12 cellular contexts compared by ENCODE assay signal in genomic region chr2:68745006-68745405, GRCh38. TPM values are rescaled to one million over a fixed set of nuclear protein-coding genes. Genes with fewer than 3 reads are reported as not detected.
DNase-seq lines count a peak whose midpoint lies in the region; ATAC-seq and TF ChIP-seq lines count a peak whose summit lies in the region.
"Had no signal": no experiment of that assay in that cellular context is flagged by ENCODE, and none has a peak within 500 bp of the region (broad histone marks: within the 10 kb centered on the region; RNA-seq: fewer than 3 reads in every experiment).

No MANE protein-coding gene starts in this region.

- H3K4me3 ChIP-seq in CD8-positive, alpha-beta T cell (ENCODE audit: low read depth, low read length) = no peak overlapping the region
- H3K4me3 ChIP-seq in HEK293 (ENCODE audit: low read depth, low read length) = no peak overlapping the region
- H3K4me3 ChIP-seq: thoracic aorta had no signal

- H3K4me1 Mint-ChIP-seq in CD8-positive, alpha-beta T cell (ENCODE audit: low read depth) = peaks cover 88% of the 10 kb centered on the region
- H3K4me1 Mint-ChIP-seq in naive B cell = peaks cover 72 to 83% (median 80%) of the 10 kb centered on the region in 3 donors

- no peaks in the 10 kb centered on the region for H3K27me3 ChIP-seq in CD8-positive, alpha-beta T cell (ENCODE audit: insufficient read depth, low read length)
- H3K27me3 ChIP-seq: foreskin keratinocyte had no signal

- CTCF ChIA-PET in CD8-positive, alpha-beta T cell (lab: Charles Lee) = interaction anchor here (1.0 to 6.9 kb wide), 14 partner anchors 8 to 281 kb away, joined by 3 to 44 read pairs (median 5); no protein-coding TSS in a partner anchor
- CTCF ChIA-PET in HEK293 (lab: Yijun Ruan, JAX) = interaction anchor here (1.1 to 6.1 kb wide), 3 partner anchors 7 to 93 kb away, joined by 4 to 41 read pairs (median 5); no protein-coding TSS in a partner anchor

- ATAC-seq in CD8-positive, alpha-beta T cell = peak; percentile 39
- no peak for ATAC-seq in naive B cell (ENCODE audit: low read depth in 2 of 2)
- no peak for ATAC-seq in GM19455 (IDR thresholded peaks at IDR 0.05; ENCODE audit: unreplicated experiment)
- ATAC-seq: foreskin keratinocyte had no signal

- H3K4me3 Mint-ChIP-seq in CD8-positive, alpha-beta T cell = peak overlapping the region; percentile 23
- H3K4me3 Mint-ChIP-seq in naive B cell = no peak overlapping the region

- no peaks in the 10 kb centered on the region for H3K9me3 Mint-ChIP-seq in CD8-positive, alpha-beta T cell
- no peaks in the 10 kb centered on the region for H3K9me3 Mint-ChIP-seq in naive B cell

- H3K27me3 Mint-ChIP-seq in CD8-positive, alpha-beta T cell (ENCODE audit: low read depth) = no peaks in the 10 kb centered on the region
- no peaks in the 10 kb centered on the region for H3K27me3 Mint-ChIP-seq in naive B cell

- peaks cover 75% of the 10 kb centered on the region for H3K4me1 ChIP-seq in CD8-positive, alpha-beta T cell (ENCODE audit: insufficient read depth, low read length)
- no peaks in the 10 kb centered on the region for H3K4me1 ChIP-seq in HEK293 (ENCODE audit: control insufficient read depth, insufficient read depth, low read length)

- H3K27ac Mint-ChIP-seq in CD8-positive, alpha-beta T cell = peak overlapping the region; percentile 89
- H3K27ac Mint-ChIP-seq in naive B cell = peak overlapping the region in 4 of 6 donors; percentile 3 to 94 (median 65)

- no peak overlapping the region for H3K27ac ChIP-seq in CD8-positive, alpha-beta T cell (ENCODE audit: low read depth, low read length)
- no peak overlapping the region for H3K27ac ChIP-seq in HEK293 (ENCODE audit: extremely low read depth, low read depth, low read length)
- H3K27ac ChIP-seq: foreskin keratinocyte, thoracic aorta had no signal

- peak in 3 of 7 experiments; percentile 4 to 43 (median 10) for DNase-seq in CD8-positive, alpha-beta T cell
- peak; percentile 32 for DNase-seq in activated T-helper 9 cell treated with anti-CD3 and anti-CD28 coated beads, Interleukin-2, amount 50 U/mL, for 16 hours (ENCODE audit: low read depth)
- DNase-seq in naive B cell = no peak
- no peak for DNase-seq in NCI-H1092 (lab: John Stamatoyannopoulos, UW)
- DNase-seq in iPS-NIHi7 (ENCODE audit: extremely low spot score) = no peak
- DNase-seq: effector CD4-positive, alpha-beta T cell; islet precursor cell; NCI-H2029 had no signal

- intact Hi-C loops in CD8-positive, alpha-beta T cell (cut with DNase I, micrococcal nuclease) = no loop called here

- no peaks in the 10 kb centered on the region for H3K9me3 ChIP-seq in CD8-positive, alpha-beta T cell (ENCODE audit: low read length)
- H3K9me3 ChIP-seq in HEK293 (ENCODE audit: control insufficient read depth, insufficient read depth, low read depth, low read length) = no peaks in the 10 kb centered on the region
- H3K9me3 ChIP-seq: thoracic aorta had no signal

- H3K36me3 Mint-ChIP-seq in CD8-positive, alpha-beta T cell = peaks cover 73% of the 10 kb centered on the region
- H3K36me3 Mint-ChIP-seq in naive B cell = peaks cover 7 to 9% of the 10 kb centered on the region in 2 donors

- no peaks in the 10 kb centered on the region for H3K36me3 ChIP-seq in CD8-positive, alpha-beta T cell (ENCODE audit: insufficient read depth, low read length)
- no peaks in the 10 kb centered on the region for H3K36me3 ChIP-seq in HEK293 (ENCODE audit: control insufficient read depth in 2 of 2, insufficient read depth in 1 of 2, low read length in 2 of 2)
- H3K36me3 ChIP-seq: thoracic aorta had no signal

- TF ChIP-seq CTCF in CD8-positive, alpha-beta T cell (IDR thresholded peaks at IDR 0.05) = no peak
- no peak for TF ChIP-seq CTCF in HEK293 (tag by site-specific recombination; IDR thresholded peaks at IDR 0.05)

- POLR2A ChIA-PET in CD8-positive, alpha-beta T cell (lab: Charles Lee) = interaction anchor here (0.7 to 3.4 kb wide), 4 partner anchors 11 to 23 kb away, joined by 3 to 14 read pairs (median 4); partner anchors contain the start of gene ARHGAP25
- POLR2A ChIA-PET in HEK293 (lab: Yijun Ruan, JAX) = no interaction called here

TF ChIP-seq in HEK293, 187 proteins besides CTCF, POLR2A, EP300 and RAD21:
- TF ChIP-seq MEIS1 (CRISPR knock-in tag; IDR thresholded peaks at IDR 0.05; ENCODE audit: borderline replicate concordance) (no peak), ZNF48 (tag by site-specific recombination; IDR thresholded peaks at IDR 0.05) (no peak), ZFHX2 (tag by site-specific recombination; conservative IDR thresholded peaks at IDR 0.05) (0 out of 2 replicates have a peak, but pooled peaks have one; percentile 43), ZNF621 (tag by site-specific recombination; IDR thresholded peaks at IDR 0.05) (no peak), EGR2 (tag by site-specific recombination; IDR thresholded peaks at IDR 0.05; ENCODE audit: low read depth) (peak; percentile 32; the same call in 1 of the 2 replicates)

RNA-seq across cellular contexts. Expression of gene ARHGAP25, which starts 10.4 kb away (rescaled TPM):
- total RNA-seq in CD8-positive, alpha-beta T cell = 10 to 100 TPM; 35.8 to 36.7 TPM
- polyA plus RNA-seq in naive B cell (ENCODE audit: low read depth in 6 of 6) = 100 to 1,000 TPM in 4 of 6 donors, 10 to 100 TPM in 2; 45.1 to 164 (median 107) TPM
